8 cellular contexts compared by ENCODE assay signal in genomic region chr11:112962854-112963367, GRCh38. TPM values are rescaled to one million over a fixed set of nuclear protein-coding genes. Genes with fewer than 3 reads are reported as not detected.
DNase-seq lines count a peak whose midpoint lies in the region; ATAC-seq, FAIRE-seq and TF ChIP-seq lines count a peak whose summit lies in the region.

No MANE protein-coding gene starts in this region.

- H3K4me2 ChIP-seq in H1 (ENCODE audit: insufficient read depth in 1 of 2, low read depth in 2 of 2, low read length in 2 of 2) (peak overlapping the region; percentile 93 to 97), mesendoderm (ENCODE audit: low read length) (peak overlapping the region; percentile 98)

- H3K18ac ChIP-seq in H1 (ENCODE audit: extremely low read depth, low read length) (no peak overlapping the region; the same call in 1 of the 2 replicates), mesendoderm (ENCODE audit: low read length) (no peak overlapping the region)

- H3K4me3 Mint-ChIP-seq in activated naive CD8-positive, alpha-beta T cell treated with anti-CD3 and anti-CD28 coated beads, Interleukin-2, amount 10 ng/mL, durations not matched to agents 7 days and 5 days, result peak overlapping the region; percentile 85
- no peak overlapping the region for H3K4me3 Mint-ChIP-seq in activated naive CD8-positive, alpha-beta T cell treated with anti-CD3 and anti-CD28 coated beads, Interleukin-2, amount 50 U/mL, for 24 hours

- H4K5ac ChIP-seq in H1 (ENCODE audit: insufficient read length, low read depth, low read length), result no peak overlapping the region
- no peak overlapping the region for H4K5ac ChIP-seq in mesendoderm (ENCODE audit: low read length)

- H4K91ac ChIP-seq in H1 (replicated peaks; ENCODE audit: insufficient read length, low read length), result no peak overlapping the region

- no peak for TF ChIP-seq RAD21 in H1 (IDR thresholded peaks at IDR 0.05 in 1 of 2, conservative IDR thresholded peaks at IDR 0.05 in 1 of 2; ENCODE audit: low read depth in 2 of 2, low read length in 2 of 2)

- intact Hi-C loops in thyroid gland (cut with DNase I), result no loop called here

- WGBS in H1 (ENCODE audit: extremely low coverage in 1 of 2, insufficient coverage in 1 of 2, insufficient read length in 1 of 2, insufficient replicate concordance in 2 of 2, low coverage in 1 of 2, low lambda C conversion rate in 2 of 2, missing lambda C conversion rate in 1 of 2), 2 experiments, result 1% methylated on average over 31 of the region's 55 CpGs; no CpG with 5 or more reads in 1 of the 2 experiments
- no CpG with 5 or more reads among the region's 55 CpGs for WGBS in mesendoderm (ENCODE audit: extremely low coverage, insufficient coverage, low lambda C conversion rate)
- WGBS in thyroid gland, 2 donors, result 0 to 1% methylated on average over 19 to 34 of the region's 55 CpGs

- H4K8ac ChIP-seq in H1 (ENCODE audit: extremely low read depth, insufficient read depth, low read length) (no peak overlapping the region), mesendoderm (ENCODE audit: low read depth, low read length) (no peak overlapping the region)

- no peak for TF ChIP-seq EP300 in H1 (IDR thresholded peaks at IDR 0.05; ENCODE audit: borderline replicate concordance in 1 of 2, low read depth in 2 of 2, low read length in 2 of 2)

- no peak overlapping the region for H2AK5ac ChIP-seq in H1 (ENCODE audit: low read depth, low read length)
- H2AK5ac ChIP-seq in mesendoderm (ENCODE audit: low read length), result no peak overlapping the region

- H3K23ac ChIP-seq in H1 (ENCODE audit: insufficient read length), result no peak overlapping the region
- H3K23ac ChIP-seq in mesendoderm (ENCODE audit: low read length), result no peak overlapping the region

- H3K27ac Mint-ChIP-seq in activated naive CD8-positive, alpha-beta T cell treated with anti-CD3 and anti-CD28 coated beads, Interleukin-2, amount 10 ng/mL, durations not matched to agents 7 days and 5 days, result no peak overlapping the region
- no peak overlapping the region for H3K27ac Mint-ChIP-seq in activated naive CD8-positive, alpha-beta T cell treated with anti-CD3 and anti-CD28 coated beads, Interleukin-2, amount 50 U/mL, for 24 hours

- no peaks in the 10 kb centered on the region for H3K9me3 Mint-ChIP-seq in activated naive CD8-positive, alpha-beta T cell treated with anti-CD3 and anti-CD28 coated beads, Interleukin-2, amount 10 ng/mL, durations not matched to agents 7 days and 5 days
- no peaks in the 10 kb centered on the region for H3K9me3 Mint-ChIP-seq in activated naive CD8-positive, alpha-beta T cell treated with anti-CD3 and anti-CD28 coated beads, Interleukin-2, amount 50 U/mL, for 24 hours

- no peak for TF ChIP-seq POLR2A in H1 (IDR thresholded peaks at IDR 0.05; ENCODE audit: control extremely low read depth in 1 of 2, low read depth in 2 of 2, low read length in 2 of 2)
- peak in 1 of 2 donors; percentile 65 for TF ChIP-seq POLR2A in thyroid gland (IDR thresholded peaks at IDR 0.05)

- H3K9me3 ChIP-seq in H1 (ENCODE audit: insufficient read depth in 2 of 2, low read depth in 1 of 2, low read length in 1 of 2) (peaks cover 0 to 2% of the 10 kb centered on the region in 2 experiments; a peak in 1 of 4 replicates), thyroid gland (no peaks in the 10 kb centered on the region)

- H3K79me2 ChIP-seq in H1 (ENCODE audit: control insufficient read depth in 1 of 2, insufficient read depth in 2 of 2, low read length in 2 of 2) (no peaks in the 10 kb centered on the region), mesendoderm (ENCODE audit: control insufficient read depth, insufficient read depth, low read length) (no peaks in the 10 kb centered on the region)

- H3K9ac ChIP-seq in H1 (replicated peaks in 1 of 4; ENCODE audit: extremely low read depth in 1 of 4, low read depth in 3 of 4, low read length in 3 of 4), result no peak overlapping the region
- H3K9ac ChIP-seq in mesendoderm (ENCODE audit: low read length), result peak overlapping the region; percentile 55

- H2BK12ac ChIP-seq in H1 (ENCODE audit: low read depth, low read length), result no peak overlapping the region

- H3K23me2 ChIP-seq in H1 (ENCODE audit: low read depth, low read length), result peaks cover 21% of the 10 kb centered on the region; the same call in 1 of the 2 replicates

- H3K4ac ChIP-seq in H1 (replicated peaks; ENCODE audit: insufficient read length, low read depth, low read length) (no peak overlapping the region), mesendoderm (ENCODE audit: low read depth, low read length) (no peak overlapping the region)

- no peak for ATAC-seq in activated naive CD8-positive, alpha-beta T cell treated with anti-CD3 and anti-CD28 coated beads, Interleukin-2, amount 10 ng/mL, durations not matched to agents 7 days and 5 days (ENCODE audit: low read depth)
- no peak for ATAC-seq in activated naive CD8-positive, alpha-beta T cell treated with anti-CD3 and anti-CD28 coated beads, Interleukin-2, amount 50 U/mL, for 24 hours
- ATAC-seq in GM18873 (IDR thresholded peaks at IDR 0.05; ENCODE audit: low FRiP score, unreplicated experiment) (no peak), HG03442 (IDR thresholded peaks at IDR 0.05; ENCODE audit: unreplicated experiment) (no peak)

- H2AFZ ChIP-seq in H1 (ENCODE audit: low read length), result no peak overlapping the region

- H3K79me1 ChIP-seq in H1 (ENCODE audit: low read depth, low read length), result no peaks in the 10 kb centered on the region
- no peaks in the 10 kb centered on the region for H3K79me1 ChIP-seq in mesendoderm (ENCODE audit: low read length)

- no peak overlapping the region for H3K14ac ChIP-seq in H1 (ENCODE audit: insufficient read length)

- TF ChIP-seq CTCF in H1 (IDR thresholded peaks at IDR 0.05; ENCODE audit: control extremely low read depth in 1 of 3, insufficient read depth in 1 of 3, low read depth in 1 of 3, low read length in 3 of 3), result no peak
- no peak for TF ChIP-seq CTCF in thyroid gland (IDR thresholded peaks at IDR 0.05)

- H2BK5ac ChIP-seq in H1 (ENCODE audit: low read depth, low read length) (no peak overlapping the region), mesendoderm (ENCODE audit: low read length) (no peak overlapping the region)

- H2BK120ac ChIP-seq in H1 (replicated peaks; ENCODE audit: low read depth, low read length) (no peak overlapping the region), mesendoderm (ENCODE audit: low read depth, low read length) (no peak overlapping the region)

- H3K4me1 Mint-ChIP-seq in activated naive CD8-positive, alpha-beta T cell treated with anti-CD3 and anti-CD28 coated beads, Interleukin-2, amount 10 ng/mL, durations not matched to agents 7 days and 5 days, result peaks cover 12% of the 10 kb centered on the region
- H3K4me1 Mint-ChIP-seq in activated naive CD8-positive, alpha-beta T cell treated with anti-CD3 and anti-CD28 coated beads, Interleukin-2, amount 50 U/mL, for 24 hours, result peaks cover 10% of the 10 kb centered on the region

- H2BK15ac ChIP-seq in H1 (ENCODE audit: low read length), result no peak overlapping the region
- no peak overlapping the region for H2BK15ac ChIP-seq in mesendoderm (replicated peaks; ENCODE audit: low read depth)

- H3K36me3 Mint-ChIP-seq in activated naive CD8-positive, alpha-beta T cell treated with anti-CD3 and anti-CD28 coated beads, Interleukin-2, amount 10 ng/mL, durations not matched to agents 7 days and 5 days, result peaks cover 5% of the 10 kb centered on the region
- H3K36me3 Mint-ChIP-seq in activated naive CD8-positive, alpha-beta T cell treated with anti-CD3 and anti-CD28 coated beads, Interleukin-2, amount 50 U/mL, for 24 hours (ENCODE audit: low read depth), result no peaks in the 10 kb centered on the region

- CTCF ChIA-PET in H1 (lab: Charles Lee; ENCODE audit: partially characterized antibody), result interaction anchor here (0.6 to 1.2 kb wide), 3 partner anchors 16 to 691 kb away, joined by 3 read pairs; no protein-coding TSS in a partner anchor

- H2BK20ac ChIP-seq in H1 (ENCODE audit: low read length), result no peak overlapping the region

- H3K27me3 ChIP-seq in H1 (replicated peaks in 1 of 4; ENCODE audit: control insufficient read depth in 3 of 4, extremely low read depth in 1 of 4, insufficient read depth in 3 of 4, low read length in 3 of 4), result peaks cover 5 to 24% (median 22%) of the 10 kb centered on the region in 4 experiments
- peaks cover 5% of the 10 kb centered on the region for H3K27me3 ChIP-seq in mesendoderm (ENCODE audit: insufficient read depth, low read length, poor library complexity)
- H3K27me3 ChIP-seq in thyroid gland, result no peaks in the 10 kb centered on the region

- H3K4me3 ChIP-seq in H1 (ENCODE audit: extremely low read depth in 1 of 4, insufficient read depth in 2 of 4, low read depth in 3 of 4, low read length in 4 of 4) (peak overlapping the region; percentile 64 to 75 (median 68)), mesendoderm (ENCODE audit: low read length) (peak overlapping the region; percentile 27), thyroid gland (replicated peaks in 1 of 3) (peak overlapping the region; percentile 48 to 74 (median 67))

- H3K4me1 ChIP-seq in H1 (replicated peaks in 1 of 4; ENCODE audit: control insufficient read depth in 3 of 4, insufficient read depth in 4 of 4, low read length in 3 of 4) (peaks cover 0 to 5% (median 1%) of the 10 kb centered on the region in 4 experiments; a peak in 2 of 7 replicates), mesendoderm (ENCODE audit: control insufficient read depth, low read depth, low read length) (peaks cover 2% of the 10 kb centered on the region), thyroid gland (peaks cover 11 to 25% of the 10 kb centered on the region in 2 donors)

- DNase-seq in activated naive CD8-positive, alpha-beta T cell treated with anti-CD3 and anti-CD28 coated beads, Interleukin-2, amount 10 ng/mL, durations not matched to agents 7 days and 5 days, result peak; percentile 37
- no peak for DNase-seq in activated naive CD8-positive, alpha-beta T cell treated with anti-CD3 and anti-CD28 coated beads, Interleukin-2, amount 50 U/mL, for 24 hours
- peak; percentile 91 for DNase-seq in NCI-H774 (lab: John Stamatoyannopoulos, UW)
- DNase-seq in H1 (ENCODE audit: low read depth in 1 of 2, low spot score in 2 of 2), result peak in 1 of 2 experiments; percentile 69
- DNase-seq in mesendoderm, result peak; percentile 55
- DNase-seq in thyroid gland, result peak; percentile 79 to 84

- no peaks in the 10 kb centered on the region for H3K36me3 ChIP-seq in H1 (ENCODE audit: control insufficient read depth in 2 of 4, insufficient read depth in 4 of 4, low read length in 3 of 4)
- no peaks in the 10 kb centered on the region for H3K36me3 ChIP-seq in mesendoderm (ENCODE audit: control insufficient read depth, insufficient read depth, low read length)
- no peaks in the 10 kb centered on the region for H3K36me3 ChIP-seq in thyroid gland

- H3K27me3 Mint-ChIP-seq in activated naive CD8-positive, alpha-beta T cell treated with anti-CD3 and anti-CD28 coated beads, Interleukin-2, amount 10 ng/mL, durations not matched to agents 7 days and 5 days, result peaks cover 71% of the 10 kb centered on the region
- H3K27me3 Mint-ChIP-seq in activated naive CD8-positive, alpha-beta T cell treated with anti-CD3 and anti-CD28 coated beads, Interleukin-2, amount 50 U/mL, for 24 hours, result peaks cover 52% of the 10 kb centered on the region

- H4K20me1 ChIP-seq in H1 (replicated peaks in 1 of 2; ENCODE audit: control insufficient read depth in 1 of 2, insufficient read depth in 2 of 2, low read length in 2 of 2), result peaks cover 0 to 6% of the 10 kb centered on the region in 2 experiments

- H3K27ac ChIP-seq in H1 (ENCODE audit: low read depth, low read length) (no peak overlapping the region), mesendoderm (ENCODE audit: low read depth, low read length) (no peak overlapping the region), thyroid gland (peak overlapping the region in 1 of 3 donors; percentile 71)

- FAIRE-seq in H1 (lab: Jason Lieb, UNC), result no peak

- no peak overlapping the region for H3K56ac ChIP-seq in H1 (replicated peaks; ENCODE audit: insufficient read length, low read depth, low read length)
- peak overlapping the region; percentile 61 for H3K56ac ChIP-seq in mesendoderm (ENCODE audit: low read length)

- POLR2A ChIA-PET in activated naive CD8-positive, alpha-beta T cell treated with anti-CD3 and anti-CD28 coated beads, Interleukin-2, amount 10 ng/mL, durations not matched to agents 7 days and 5 days (lab: Charles Lee), result no interaction called here
- POLR2A ChIA-PET in H1 (lab: Charles Lee; ENCODE audit: partially characterized antibody), result no interaction called here

RNA-seq across cellular contexts. Expression of gene NCAM1, which starts 1.7 kb away (rescaled TPM):
- 1 to 10 TPM in 1 of 2 experiments, under 1 TPM in 1; 0.72 to 1.0 TPM for total RNA-seq in activated naive CD8-positive, alpha-beta T cell treated with anti-CD3 and anti-CD28 coated beads, Interleukin-2, amount 10 ng/mL, durations not matched to agents 7 days and 5 days
- 4.3 and 5.0 TPM in 2 replicates for total RNA-seq in H1 (2021; fragmentation: NEBNext Ultra II Directional; extraction: Animal tissue kit (Norgen Biotek cat#: 25700))
- polyA plus RNA-seq in H1 (2011; rRNA removed), result 2.9 and 3.1 TPM in 2 replicates
- polyA plus RNA-seq in H1 (2011; cell fraction: cytosol; rRNA removed), result 4.2 TPM
- 11.5 TPM for polyA plus RNA-seq in H1 (2011; cell fraction: nucleus; rRNA removed)
- polyA plus RNA-seq in H1 (2012, experiment 1 of 2), result 3.6 to 5.3 TPM (median 4.3 TPM) in 4 replicates
- 0.49 TPM for polyA plus RNA-seq in H1 (2012, experiment 2 of 2)
- polyA plus RNA-seq in H1 (2013, experiment 1 of 2), result 6.8 TPM
- polyA plus RNA-seq in H1 (2013, experiment 2 of 2), result 5.1 TPM
- polyA minus RNA-seq in H1 (2011; rRNA and poly(A)+ RNA removed), result 9.8 and 10.0 TPM in 2 replicates
- polyA minus RNA-seq in H1 (2011; cell fraction: cytosol; rRNA and poly(A)+ RNA removed), result 5.5 TPM
- polyA minus RNA-seq in H1 (2011; cell fraction: nucleus; rRNA and poly(A)+ RNA removed), result 9.8 TPM
- 2.0 TPM for polyA plus RNA-seq in mesendoderm (2013, experiment 1 of 2)
- polyA plus RNA-seq in mesendoderm (2013, experiment 2 of 2), result 1.8 TPM
- total RNA-seq in thyroid gland, result 100 to 1,000 TPM in 3 of 4 donors, 10 to 100 TPM in 1; 94.8 to 195 (median 150) TPM

Comparison
In these comparisons a context has a peak if more than half of its experiments do, and no peak if none do; other contexts are left out.
1. RNA of gene NCAM1, which starts 1.7 kb away (total RNA-seq): 94.8 to 195 TPM in thyroid gland; 4.3 to 5.0 TPM in H1 and 0.72 to 1.0 TPM in activated naive CD8-positive, alpha-beta T cell treated with anti-CD3 and anti-CD28 coated beads, Interleukin-2, amount 10 ng/mL, durations not matched to agents 7 days and 5 days; every median in the first group is over 10 times any median in the second.
2. Peak in every context shown above with its lines, with median percentiles within 50 percentile points of each other: H3K4me3 ChIP-seq.